Comparison of ENCODE assay signal across 18 cellular contexts in the genomic region with DNA sequence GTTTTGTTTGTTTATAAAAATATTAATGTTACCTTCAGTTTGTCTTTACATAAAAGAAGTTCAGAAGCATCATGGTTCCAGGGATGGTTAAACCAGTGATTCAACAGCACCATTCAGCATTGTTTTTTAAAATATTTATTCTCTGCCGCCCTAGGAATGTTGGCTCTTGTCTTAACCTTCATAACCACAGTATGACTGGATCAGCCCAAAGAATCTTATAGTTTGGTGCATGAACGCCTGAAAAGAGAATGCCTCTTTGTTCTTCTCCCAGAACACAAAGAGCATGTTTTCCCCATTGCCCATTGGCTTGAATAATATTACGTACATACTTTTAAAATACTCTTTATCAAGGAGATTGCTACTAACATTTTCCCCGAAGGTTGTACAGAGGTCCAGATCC.
DNase-seq lines count a peak whose midpoint lies in the region; FAIRE-seq and TF ChIP-seq lines count a peak whose summit lies in the region.
"Had no signal": no experiment of that assay in that cellular context is flagged by ENCODE, and none has a peak within 500 bp of the region (broad histone marks: within the 10 kb centered on the region; RNA-seq: fewer than 3 reads in every experiment).

No MANE protein-coding gene starts in this region.

- peak overlapping the region; percentile 32 for H3K27ac ChIP-seq in astrocyte (ENCODE audit: low read depth, low read length)
- H3K27ac ChIP-seq: SK-N-MC had no signal

- H3K4me1 Mint-ChIP-seq in astrocyte (ENCODE audit: low read depth, unreplicated experiment) (peaks cover 10% of the 10 kb centered on the region), HFFc6 (ENCODE audit: low read depth) (no peaks in the 10 kb centered on the region), mesothelial cell of epicardium (no peaks in the 10 kb centered on the region)
- H3K4me1 Mint-ChIP-seq in activated T-helper 1 cell treated with anti-CD3 and anti-CD28 coated beads, Interleukin-12 subunit alpha, Interleukin-12 subunit beta, Interleukin-2, Interleukin-4 antibody, amounts not matched to agents 30 ng/mL and 10 ng/mL and 1 ng/mL, durations not matched to agents 14 hours and 24 hours and 36 hours (ENCODE audit: low read depth): no peaks in the 10 kb centered on the region
- H3K4me1 Mint-ChIP-seq: CD14-positive monocyte had no signal

- H3K27me3 Mint-ChIP-seq in astrocyte (ENCODE audit: low read depth, unreplicated experiment) (no peaks in the 10 kb centered on the region), HFFc6 (ENCODE audit: insufficient read depth) (no peaks in the 10 kb centered on the region), mesothelial cell of epicardium (ENCODE audit: low read depth) (no peaks in the 10 kb centered on the region)
- no peaks in the 10 kb centered on the region for H3K27me3 Mint-ChIP-seq in activated T-helper 1 cell treated with anti-CD3 and anti-CD28 coated beads, Interleukin-12 subunit alpha, Interleukin-12 subunit beta, Interleukin-2, Interleukin-4 antibody, amounts not matched to agents 30 ng/mL and 10 ng/mL and 1 ng/mL, durations not matched to agents 14 hours and 24 hours and 36 hours (ENCODE audit: insufficient read depth)

- H3K9me3 Mint-ChIP-seq in astrocyte (ENCODE audit: unreplicated experiment) (peaks cover 5% of the 10 kb centered on the region), HFFc6 (peaks cover 22% of the 10 kb centered on the region), mesothelial cell of epicardium (peaks cover 12% of the 10 kb centered on the region)
- no peaks in the 10 kb centered on the region for H3K9me3 Mint-ChIP-seq in activated T-helper 1 cell treated with anti-CD3 and anti-CD28 coated beads, Interleukin-12 subunit alpha, Interleukin-12 subunit beta, Interleukin-2, Interleukin-4 antibody, amounts not matched to agents 30 ng/mL and 10 ng/mL and 1 ng/mL, durations not matched to agents 14 hours and 24 hours and 36 hours

- no peaks in the 10 kb centered on the region for H3K27me3 ChIP-seq in astrocyte (ENCODE audit: insufficient read depth, low read length)

- H2AFZ ChIP-seq in astrocyte (ENCODE audit: low read depth, low read length): no peak overlapping the region

- H3K27ac Mint-ChIP-seq in astrocyte (ENCODE audit: unreplicated experiment) (no peak overlapping the region), HFFc6 (no peak overlapping the region), mesothelial cell of epicardium (no peak overlapping the region)
- H3K27ac Mint-ChIP-seq in activated T-helper 1 cell treated with anti-CD3 and anti-CD28 coated beads, Interleukin-12 subunit alpha, Interleukin-12 subunit beta, Interleukin-2, Interleukin-4 antibody, amounts not matched to agents 30 ng/mL and 10 ng/mL and 1 ng/mL, durations not matched to agents 14 hours and 24 hours and 36 hours: no peak overlapping the region

- DNase-seq in H4 (ENCODE audit: low spot score): peak; percentile 29
- peak; percentile 89 for DNase-seq in astrocyte (ENCODE audit: low read depth)
- peak; percentile 62 for DNase-seq in iris pigment epithelial cell (ENCODE audit: low read depth)
- DNase-seq in retinal pigment epithelial cell (ENCODE audit: low read depth): peak; percentile 47
- DNase-seq in activated T-helper 1 cell treated with anti-CD3 and anti-CD28 coated beads, Interleukin-12 subunit alpha, Interleukin-12 subunit beta, Interleukin-2, Interleukin-4 antibody, amounts not matched to agents 30 ng/mL and 10 ng/mL and 1 ng/mL, durations not matched to agents 14 hours and 24 hours and 36 hours (ENCODE audit: low spot score): no peak
- no peak for DNase-seq in HFFc6
- DNase-seq in DMS 273 (lab: John Stamatoyannopoulos, UW; ENCODE audit: unreplicated experiment): no peak
- DNase-seq in mesothelial cell of epicardium (ENCODE audit: low spot score in 2 of 2, unreplicated experiment in 2 of 2): no peak
- DNase-seq: AML-193, Caco-2, NCI-H1417 treated with DMSO at 0.1 percent for 48 hours, NCI-H2029, NCI-H510A, NCI-H774, PC-3 had no signal

- intact Hi-C loops in activated T-helper 1 cell treated with anti-CD3 and anti-CD28 coated beads, Interleukin-12 subunit alpha, Interleukin-12 subunit beta, Interleukin-2, Interleukin-4 antibody, amounts not matched to agents 30 ng/mL and 10 ng/mL and 1 ng/mL, durations not matched to agents 14 hours and 24 hours and 36 hours (cut with micrococcal nuclease): no loop called here

- peaks cover 4% of the 10 kb centered on the region for H3K4me1 ChIP-seq in astrocyte (ENCODE audit: insufficient read depth, low read length)
- H3K4me1 ChIP-seq: Caco-2, HAP-1 had no signal

- no peaks in the 10 kb centered on the region for H3K79me2 ChIP-seq in astrocyte (ENCODE audit: insufficient read depth, low read length)

- no peak for TF ChIP-seq CTCF in astrocyte (IDR thresholded peaks at IDR 0.05; ENCODE audit: insufficient read depth, low read depth, low read length)
- TF ChIP-seq CTCF in retinal pigment epithelial cell (conservative IDR thresholded peaks at IDR 0.05; ENCODE audit: low read depth, low read length): no peak
- TF ChIP-seq CTCF in HFFc6 (IDR thresholded peaks at IDR 0.05): no peak
- TF ChIP-seq CTCF in mesothelial cell of epicardium (IDR thresholded peaks at IDR 0.05; ENCODE audit: unreplicated experiment): no peak

- peak overlapping the region; percentile 36 for H3K4me2 ChIP-seq in astrocyte (ENCODE audit: low read length)

- H3K4me3 ChIP-seq in astrocyte (ENCODE audit: insufficient read depth, low read depth, low read length) (no peak overlapping the region), retinal pigment epithelial cell (ENCODE audit: low read length) (no peak overlapping the region)
- H3K4me3 ChIP-seq: HAP-1, SK-N-MC had no signal

- H3K9me3 ChIP-seq in astrocyte (ENCODE audit: insufficient read depth, low read depth, low read length): no peaks in the 10 kb centered on the region
- H3K9me3 ChIP-seq: Caco-2, HAP-1 had no signal

- H3K36me3 Mint-ChIP-seq in astrocyte (ENCODE audit: low read depth, unreplicated experiment): no peaks in the 10 kb centered on the region
- no peaks in the 10 kb centered on the region for H3K36me3 Mint-ChIP-seq in activated T-helper 1 cell treated with anti-CD3 and anti-CD28 coated beads, Interleukin-12 subunit alpha, Interleukin-12 subunit beta, Interleukin-2, Interleukin-4 antibody, amounts not matched to agents 30 ng/mL and 10 ng/mL and 1 ng/mL, durations not matched to agents 14 hours and 24 hours and 36 hours (ENCODE audit: low read depth)
- no peaks in the 10 kb centered on the region for H3K36me3 Mint-ChIP-seq in HFFc6 (ENCODE audit: low read depth)
- no peaks in the 10 kb centered on the region for H3K36me3 Mint-ChIP-seq in mesothelial cell of epicardium
- H3K36me3 Mint-ChIP-seq: CD14-positive monocyte had no signal

- H3K4me3 Mint-ChIP-seq in astrocyte (ENCODE audit: unreplicated experiment): no peak overlapping the region
- H3K4me3 Mint-ChIP-seq in activated T-helper 1 cell treated with anti-CD3 and anti-CD28 coated beads, Interleukin-12 subunit alpha, Interleukin-12 subunit beta, Interleukin-2, Interleukin-4 antibody, amounts not matched to agents 30 ng/mL and 10 ng/mL and 1 ng/mL, durations not matched to agents 14 hours and 24 hours and 36 hours: no peak overlapping the region
- H3K4me3 Mint-ChIP-seq in HFFc6: no peak overlapping the region
- H3K4me3 Mint-ChIP-seq in mesothelial cell of epicardium: no peak overlapping the region
- H3K4me3 Mint-ChIP-seq: CD14-positive monocyte had no signal

- no peak for FAIRE-seq in astrocyte (lab: Jason Lieb, UNC)

- no peaks in the 10 kb centered on the region for H3K36me3 ChIP-seq in astrocyte (ENCODE audit: insufficient read depth, low read length)
- H3K36me3 ChIP-seq: HAP-1 had no signal

- H4K20me1 ChIP-seq in astrocyte (ENCODE audit: insufficient read depth, low read length): no peaks in the 10 kb centered on the region

- H3K9ac ChIP-seq in astrocyte (ENCODE audit: low read length): peak overlapping the region; percentile 14

Comparison
In these comparisons a context has a peak if more than half of its experiments do, and no peak if none do; other contexts are left out.
1. DNase-seq: peak in H4 (single experiment), astrocyte (single experiment), iris pigment epithelial cell (single experiment) and retinal pigment epithelial cell (single experiment); none in activated T-helper 1 cell treated with anti-CD3 and anti-CD28 coated beads, Interleukin-12 subunit alpha, Interleukin-12 subunit beta, Interleukin-2, Interleukin-4 antibody, amounts not matched to agents 30 ng/mL and 10 ng/mL and 1 ng/mL, durations not matched to agents 14 hours and 24 hours and 36 hours (single experiment), HFFc6 (single experiment), DMS 273 (single experiment) and mesothelial cell of epicardium (0 of 2).